ENCODE assay signal across 9 cellular contexts in the genomic region with DNA sequence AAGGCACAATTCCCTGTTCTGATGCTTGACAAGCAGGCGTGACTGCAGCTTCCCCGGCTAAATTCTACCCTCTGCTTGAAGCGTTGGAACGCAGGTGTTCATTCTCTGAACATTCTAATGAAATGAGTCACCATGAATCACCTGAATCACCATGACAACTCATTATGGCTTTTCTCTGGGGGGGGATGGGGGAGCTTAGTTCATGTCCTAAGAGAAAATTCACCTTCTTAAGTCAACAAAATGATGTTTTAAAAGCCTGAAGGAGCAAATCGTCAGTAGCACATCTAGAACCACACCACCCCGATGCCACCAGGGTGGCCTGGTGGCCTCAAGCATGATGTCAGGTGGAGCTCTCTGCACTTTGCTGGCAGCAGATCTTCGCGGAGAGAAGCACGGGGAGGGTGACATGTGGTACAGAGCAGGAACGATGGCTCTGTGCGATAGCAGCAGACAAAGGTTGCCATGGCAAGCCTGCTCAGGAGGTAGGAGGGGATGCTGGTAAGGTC. TPM values are rescaled to one million over a fixed set of nuclear protein-coding genes. Genes with fewer than 3 reads are reported as not detected.
DNase-seq lines count a peak whose midpoint lies in the region; ATAC-seq and TF ChIP-seq lines count a peak whose summit lies in the region.
"Had no signal": no experiment of that assay in that cellular context is flagged by ENCODE, and none has a peak within 500 bp of the region (broad histone marks: within the 10 kb centered on the region; RNA-seq: fewer than 3 reads in every experiment).

No MANE protein-coding gene starts in this region.

- peaks cover 17% of the 10 kb centered on the region for H3K4me1 Mint-ChIP-seq in activated T-helper 1 cell treated with anti-CD3 and anti-CD28 coated beads, Interleukin-12 subunit alpha, Interleukin-12 subunit beta, Interleukin-2, Interleukin-4 antibody, amounts not matched to agents 30 ng/mL and 10 ng/mL and 1 ng/mL, durations not matched to agents 14 hours and 24 hours and 36 hours (ENCODE audit: low read depth)
- H3K4me1 Mint-ChIP-seq in neural progenitor cell = peaks cover 26% of the 10 kb centered on the region

- H3K9me3 ChIP-seq in neural progenitor cell (ENCODE audit: low read depth) = no peaks in the 10 kb centered on the region

- no peaks in the 10 kb centered on the region for H3K36me3 Mint-ChIP-seq in activated T-helper 1 cell treated with anti-CD3 and anti-CD28 coated beads, Interleukin-12 subunit alpha, Interleukin-12 subunit beta, Interleukin-2, Interleukin-4 antibody, amounts not matched to agents 30 ng/mL and 10 ng/mL and 1 ng/mL, durations not matched to agents 14 hours and 24 hours and 36 hours (ENCODE audit: low read depth)
- no peaks in the 10 kb centered on the region for H3K36me3 Mint-ChIP-seq in neural progenitor cell

- no peak overlapping the region for H3K27ac ChIP-seq in neural progenitor cell

- no peaks in the 10 kb centered on the region for H3K9me3 Mint-ChIP-seq in activated T-helper 1 cell treated with anti-CD3 and anti-CD28 coated beads, Interleukin-12 subunit alpha, Interleukin-12 subunit beta, Interleukin-2, Interleukin-4 antibody, amounts not matched to agents 30 ng/mL and 10 ng/mL and 1 ng/mL, durations not matched to agents 14 hours and 24 hours and 36 hours
- H3K9me3 Mint-ChIP-seq in neural progenitor cell = no peaks in the 10 kb centered on the region

- H3K4me2 ChIP-seq in neural progenitor cell = no peak overlapping the region

- peak overlapping the region; percentile 40 for H3K27ac Mint-ChIP-seq in activated T-helper 1 cell treated with anti-CD3 and anti-CD28 coated beads, Interleukin-12 subunit alpha, Interleukin-12 subunit beta, Interleukin-2, Interleukin-4 antibody, amounts not matched to agents 30 ng/mL and 10 ng/mL and 1 ng/mL, durations not matched to agents 14 hours and 24 hours and 36 hours
- peak overlapping the region; percentile 30 for H3K27ac Mint-ChIP-seq in neural progenitor cell

- ATAC-seq in GM21526 (IDR thresholded peaks at IDR 0.05; ENCODE audit: low FRiP score, unreplicated experiment) = peak; percentile 56
- no peak for ATAC-seq in HG03460 (IDR thresholded peaks at IDR 0.05; ENCODE audit: unreplicated experiment)
- ATAC-seq in HG03139 (IDR thresholded peaks at IDR 0.05; ENCODE audit: unreplicated experiment) = no peak
- no peak for ATAC-seq in GM19023 (IDR thresholded peaks at IDR 0.05; ENCODE audit: unreplicated experiment)

- no peak overlapping the region for H3K4me3 ChIP-seq in neural progenitor cell

- DNase-seq in NCI-H2081 treated with DMSO at 0.1 percent for 48 hours (lab: John Stamatoyannopoulos, UW) = peak; percentile 95
- no peak for DNase-seq in activated T-helper 1 cell treated with anti-CD3 and anti-CD28 coated beads, Interleukin-12 subunit alpha, Interleukin-12 subunit beta, Interleukin-2, Interleukin-4 antibody, amounts not matched to agents 30 ng/mL and 10 ng/mL and 1 ng/mL, durations not matched to agents 14 hours and 24 hours and 36 hours (ENCODE audit: low spot score)
- peak; percentile 46 for DNase-seq in neural progenitor cell (ENCODE audit: low spot score)
- DNase-seq in DMS 273 (lab: John Stamatoyannopoulos, UW; ENCODE audit: unreplicated experiment) = no peak

- no peaks in the 10 kb centered on the region for H3K36me3 ChIP-seq in neural progenitor cell

- peaks cover 8% of the 10 kb centered on the region for H3K4me1 ChIP-seq in neural progenitor cell

- TF ChIP-seq CTCF in neural progenitor cell (IDR thresholded peaks at IDR 0.05) = no peak

- no peaks in the 10 kb centered on the region for H4K20me1 ChIP-seq in neural progenitor cell (ENCODE audit: low read depth)

- H3K27me3 Mint-ChIP-seq in activated T-helper 1 cell treated with anti-CD3 and anti-CD28 coated beads, Interleukin-12 subunit alpha, Interleukin-12 subunit beta, Interleukin-2, Interleukin-4 antibody, amounts not matched to agents 30 ng/mL and 10 ng/mL and 1 ng/mL, durations not matched to agents 14 hours and 24 hours and 36 hours (ENCODE audit: insufficient read depth) = peaks cover 13% of the 10 kb centered on the region
- H3K27me3 Mint-ChIP-seq in neural progenitor cell (ENCODE audit: insufficient read depth, low read depth) = no peaks in the 10 kb centered on the region

- intact Hi-C loops in activated T-helper 1 cell treated with anti-CD3 and anti-CD28 coated beads, Interleukin-12 subunit alpha, Interleukin-12 subunit beta, Interleukin-2, Interleukin-4 antibody, amounts not matched to agents 30 ng/mL and 10 ng/mL and 1 ng/mL, durations not matched to agents 14 hours and 24 hours and 36 hours (cut with micrococcal nuclease) = no loop called here

- no peaks in the 10 kb centered on the region for H3K27me3 ChIP-seq in neural progenitor cell

- H2AFZ ChIP-seq in neural progenitor cell (replicated peaks) = no peak overlapping the region

- H3K4me3 Mint-ChIP-seq in activated T-helper 1 cell treated with anti-CD3 and anti-CD28 coated beads, Interleukin-12 subunit alpha, Interleukin-12 subunit beta, Interleukin-2, Interleukin-4 antibody, amounts not matched to agents 30 ng/mL and 10 ng/mL and 1 ng/mL, durations not matched to agents 14 hours and 24 hours and 36 hours = no peak overlapping the region
- H3K4me3 Mint-ChIP-seq in neural progenitor cell = no peak overlapping the region

- no peaks in the 10 kb centered on the region for H3K79me2 ChIP-seq in neural progenitor cell (ENCODE audit: low read depth)

- no peak overlapping the region for H3K9ac ChIP-seq in neural progenitor cell

- no peaks in the 10 kb centered on the region for H3F3A ChIP-seq in neural progenitor cell (ENCODE audit: low read depth)

RNA-seq across cellular contexts. Expression of a gene that starts 33.8 kb away (rescaled TPM):
- not detected in 2 replicates for total RNA-seq in activated T-helper 1 cell treated with anti-CD3 and anti-CD28 coated beads, Interleukin-12 subunit alpha, Interleukin-12 subunit beta, Interleukin-2, Interleukin-4 antibody, amounts not matched to agents 30 ng/mL and 10 ng/mL and 1 ng/mL, durations not matched to agents 14 hours and 24 hours and 36 hours
- total RNA-seq in neural progenitor cell (ENCODE audit: low replicate concordance) = not detected in 2 replicates
- total RNA-seq: dermis microvascular lymphatic vessel endothelial cell had no signal

Comparison
In these comparisons a context has a peak if more than half of its experiments do, and no peak if none do; other contexts are left out.
1. DNase-seq: peak in NCI-H2081 treated with DMSO at 0.1 percent for 48 hours (single experiment) and neural progenitor cell (single experiment); none in activated T-helper 1 cell treated with anti-CD3 and anti-CD28 coated beads, Interleukin-12 subunit alpha, Interleukin-12 subunit beta, Interleukin-2, Interleukin-4 antibody, amounts not matched to agents 30 ng/mL and 10 ng/mL and 1 ng/mL, durations not matched to agents 14 hours and 24 hours and 36 hours (single experiment) and DMS 273 (single experiment).